ENCODE assay signal across 16 cellular contexts in genomic region chr3:161212892-161213291, GRCh38.
"Had no signal": no experiment of that assay in that cellular context is flagged by ENCODE, and none has a peak within 500 bp of the region (broad histone marks: within the 10 kb centered on the region; RNA-seq: fewer than 3 reads in every experiment).

No MANE protein-coding gene starts in this region.

- H3K9me3 Mint-ChIP-seq: activated CD4-positive, alpha-beta T cell treated with anti-CD3 and anti-CD28 coated beads, Interleukin-2, amount 10 ng/mL, durations not matched to agents 7 days and 5 days; activated T-helper 2 cell treated with anti-CD3 and anti-CD28 coated beads, Interferon-gamma antibody, Interleukin-2, Interleukin-4, amounts not matched to agents 10 μg/mL and 5 μg/mL and 100 μg/mL, durations not matched to agents 14 hours and 24 hours and 36 hours; naive B cell; type B pancreatic cell had no signal

- ATAC-seq: right lobe of liver had no signal

- H3K27me3 ChIP-seq: cardiac muscle cell, colonic mucosa, esophagus squamous epithelium, hepatocyte, right lobe of liver, spleen, suprapubic skin had no signal

- H3K4me1 Mint-ChIP-seq: activated CD4-positive, alpha-beta T cell treated with anti-CD3 and anti-CD28 coated beads, Interleukin-2, amount 10 ng/mL, durations not matched to agents 7 days and 5 days; naive B cell had no signal

- H2AFZ ChIP-seq: hepatocyte had no signal

- DNase-seq: activated CD4-positive, alpha-beta T cell treated with anti-CD3 and anti-CD28 coated beads, Interleukin-2, amount 10 ng/mL, durations not matched to agents 7 days and 5 days; activated CD8-positive, alpha-beta memory T cell treated with anti-CD3 and anti-CD28 coated beads for 24 hours; activated naive CD4-positive, alpha-beta T cell treated with anti-CD3 and anti-CD28 coated beads, Interleukin-2, amount 50 U/mL, for 16 hours; colonic mucosa; esophagus squamous epithelium; naive B cell; right lobe of liver; spleen; stimulated activated CD4-positive, alpha-beta T cell treated with anti-CD3 and anti-CD28 coated beads, Interleukin-1b, Interleukin-23, amount 100 ng/mL, for 48 hours; stimulated activated naive CD4-positive, alpha-beta T cell treated with Interleukin-2 at 50 U/mL for 16 hours; T-helper 1 cell had no signal

- H3K4me3 ChIP-seq: cardiac muscle cell, colonic mucosa, esophagus squamous epithelium, hepatocyte, right lobe of liver, spleen, suprapubic skin had no signal

- H3K36me3 ChIP-seq: cardiac muscle cell, colonic mucosa, esophagus squamous epithelium, right lobe of liver, spleen, suprapubic skin had no signal

- H3K27ac Mint-ChIP-seq: activated CD4-positive, alpha-beta T cell treated with anti-CD3 and anti-CD28 coated beads, Interleukin-2, amount 10 ng/mL, durations not matched to agents 7 days and 5 days; activated T-helper 2 cell treated with anti-CD3 and anti-CD28 coated beads, Interferon-gamma antibody, Interleukin-2, Interleukin-4, amounts not matched to agents 10 μg/mL and 5 μg/mL and 100 μg/mL, durations not matched to agents 14 hours and 24 hours and 36 hours had no signal

- H3K4me1 ChIP-seq: colonic mucosa, esophagus squamous epithelium, spleen, suprapubic skin had no signal

- H3K4me3 Mint-ChIP-seq: activated CD4-positive, alpha-beta T cell treated with anti-CD3 and anti-CD28 coated beads, Interleukin-2, amount 10 ng/mL, durations not matched to agents 7 days and 5 days; naive B cell; type B pancreatic cell had no signal

- H3K9me3 ChIP-seq: colonic mucosa, esophagus squamous epithelium, right lobe of liver, spleen, suprapubic skin had no signal

- H3K36me3 Mint-ChIP-seq: naive B cell, type B pancreatic cell had no signal
